1 cellular context compared by ENCODE assay signal in the genomic region with DNA sequence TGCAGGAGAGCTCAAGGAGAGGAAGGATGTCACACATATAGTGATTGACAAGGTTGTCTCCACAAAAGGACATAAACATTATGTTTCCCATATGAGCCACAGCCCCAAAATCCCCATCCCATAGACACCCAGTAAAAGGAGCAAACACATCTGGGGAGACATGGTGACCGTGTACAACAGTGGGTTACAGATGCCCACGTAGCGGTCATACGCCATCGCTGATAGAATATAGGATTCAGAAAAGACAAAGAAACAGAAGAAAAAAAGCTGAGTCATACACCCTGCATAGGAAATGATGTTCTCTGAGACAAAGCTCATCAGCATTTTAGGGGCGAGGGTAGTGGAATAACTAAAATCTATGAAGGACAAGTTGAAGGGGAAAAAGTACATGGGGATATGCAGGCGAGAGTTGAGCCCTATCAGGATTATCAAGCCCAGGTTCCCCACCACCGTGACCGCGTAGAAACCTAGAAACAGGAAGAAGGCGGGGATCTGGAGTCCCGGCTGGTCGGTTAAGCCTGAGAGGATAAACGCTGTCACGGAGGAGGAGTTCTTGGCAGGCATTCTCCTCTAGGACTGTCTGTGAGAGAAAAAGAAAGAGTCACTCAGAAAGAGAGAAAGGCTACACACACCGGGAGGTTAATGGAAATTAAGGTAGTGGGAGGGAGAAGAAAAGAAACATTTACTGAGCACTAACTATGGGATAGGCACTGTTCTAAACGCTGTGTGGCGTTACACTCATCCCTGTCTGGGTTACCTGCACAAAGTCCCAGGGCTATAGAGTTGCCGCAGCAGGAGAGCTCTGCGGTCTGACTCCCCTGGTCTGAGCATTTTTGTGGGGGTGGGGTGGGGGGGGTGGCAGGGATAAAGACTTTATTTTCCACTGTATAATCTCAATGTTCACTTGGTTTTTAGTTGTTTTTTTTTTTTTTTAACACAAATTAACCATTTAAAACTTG.
TF ChIP-seq lines count a peak whose summit lies in the region.

No MANE protein-coding gene starts in this region.

TF ChIP-seq in K562, 482 proteins besides CTCF, POLR2A, EP300 and RAD21 (continued from another document and continues in another):
- TF ChIP-seq, protein P1, sequence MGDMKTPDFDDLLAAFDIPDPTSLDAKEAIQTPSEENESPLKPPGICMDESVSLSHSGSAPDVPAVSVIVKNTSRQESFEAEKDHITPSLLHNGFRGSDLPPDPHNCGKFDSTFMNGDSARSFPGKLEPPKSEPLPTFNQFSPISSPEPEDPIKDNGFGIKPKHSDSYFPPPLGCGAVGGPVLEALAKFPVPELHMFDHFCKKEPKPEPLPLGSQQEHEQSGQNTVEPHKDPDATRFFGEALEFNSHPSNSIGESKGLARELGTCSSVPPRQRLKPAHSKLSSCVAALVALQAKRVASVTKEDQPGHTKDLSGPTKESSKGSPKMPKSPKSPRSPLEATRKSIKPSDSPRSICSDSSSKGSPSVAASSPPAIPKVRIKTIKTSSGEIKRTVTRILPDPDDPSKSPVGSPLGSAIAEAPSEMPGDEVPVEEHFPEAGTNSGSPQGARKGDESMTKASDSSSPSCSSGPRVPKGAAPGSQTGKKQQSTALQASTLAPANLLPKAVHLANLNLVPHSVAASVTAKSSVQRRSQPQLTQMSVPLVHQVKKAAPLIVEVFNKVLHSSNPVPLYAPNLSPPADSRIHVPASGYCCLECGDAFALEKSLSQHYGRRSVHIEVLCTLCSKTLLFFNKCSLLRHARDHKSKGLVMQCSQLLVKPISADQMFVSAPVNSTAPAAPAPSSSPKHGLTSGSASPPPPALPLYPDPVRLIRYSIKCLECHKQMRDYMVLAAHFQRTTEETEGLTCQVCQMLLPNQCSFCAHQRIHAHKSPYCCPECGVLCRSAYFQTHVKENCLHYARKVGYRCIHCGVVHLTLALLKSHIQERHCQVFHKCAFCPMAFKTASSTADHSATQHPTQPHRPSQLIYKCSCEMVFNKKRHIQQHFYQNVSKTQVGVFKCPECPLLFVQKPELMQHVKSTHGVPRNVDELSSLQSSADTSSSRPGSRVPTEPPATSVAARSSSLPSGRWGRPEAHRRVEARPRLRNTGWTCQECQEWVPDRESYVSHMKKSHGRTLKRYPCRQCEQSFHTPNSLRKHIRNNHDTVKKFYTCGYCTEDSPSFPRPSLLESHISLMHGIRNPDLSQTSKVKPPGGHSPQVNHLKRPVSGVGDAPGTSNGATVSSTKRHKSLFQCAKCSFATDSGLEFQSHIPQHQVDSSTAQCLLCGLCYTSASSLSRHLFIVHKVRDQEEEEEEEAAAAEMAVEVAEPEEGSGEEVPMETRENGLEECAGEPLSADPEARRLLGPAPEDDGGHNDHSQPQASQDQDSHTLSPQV (IDR thresholded peaks at IDR 0.05): 0 out of 2 replicates have a peak, but pooled peaks have one; percentile 28
- TF ChIP-seq GATAD2A (IDR thresholded peaks at IDR 0.05) (0 out of 2 replicates have a peak, but pooled peaks have one; percentile 43), SMARCE1 (IDR thresholded peaks at IDR 0.05) (peak; percentile 59; the same call in 1 of the 2 replicates), TOE1 (IDR thresholded peaks at IDR 0.05; ENCODE audit: borderline replicate concordance) (no peak), TOE1 (CRISPR knock-in tag; IDR thresholded peaks at IDR 0.05; ENCODE audit: borderline replicate concordance, low read depth) (no peak), ATF3 (IDR thresholded peaks at IDR 0.05) (peak; percentile 60), ATF3 (CRISPR knock-in tag; conservative IDR thresholded peaks at IDR 0.05) (no peak), ZNF583 (CRISPR knock-in tag; IDR thresholded peaks at IDR 0.05) (no peak), TFAM (CRISPR knock-in tag; conservative IDR thresholded peaks at IDR 0.05) (no peak), POLR2G (IDR thresholded peaks at IDR 0.05; ENCODE audit: low read depth, low read length) (no peak), ZNF449 (CRISPR knock-in tag; IDR thresholded peaks at IDR 0.05) (no peak), PHF20 (IDR thresholded peaks at IDR 0.05; ENCODE audit: partially characterized antibody) (no peak), ZNF197 (CRISPR knock-in tag; IDR thresholded peaks at IDR 0.05; ENCODE audit: low read depth) (no peak), THRB (CRISPR knock-in tag; conservative IDR thresholded peaks at IDR 0.05) (0 out of 2 replicates have a peak, but pooled peaks have one; percentile 50), NBN (IDR thresholded peaks at IDR 0.05; ENCODE audit: low read depth) (peak; percentile 55), ZNF165 (CRISPR knock-in tag; IDR thresholded peaks at IDR 0.05; ENCODE audit: borderline replicate concordance) (no peak), PKNOX1 (IDR thresholded peaks at IDR 0.05) (peak; percentile 75), NR0B1 (IDR thresholded peaks at IDR 0.05; ENCODE audit: partially characterized antibody) (no peak), HNRNPLL (IDR thresholded peaks at IDR 0.05; ENCODE audit: low read depth, low read length, poor library complexity, severe bottlenecking) (no peak), TRIM24 (IDR thresholded peaks at IDR 0.05) (peak in 1 of 2 experiments; percentile 53; a peak in 2 of 4 replicates), NFXL1 (CRISPR knock-in tag; IDR thresholded peaks at IDR 0.05) (no peak), NRF1 (conservative IDR thresholded peaks at IDR 0.05 in 1 of 2, IDR thresholded peaks at IDR 0.05 in 1 of 2) (0 out of 4 replicates have a peak, but pooled peaks of 1 of the 2 experiments have one; percentile 16), SRSF1 (IDR thresholded peaks at IDR 0.05; ENCODE audit: low read depth, low read length) (no peak)
- TF ChIP-seq, protein P2, sequence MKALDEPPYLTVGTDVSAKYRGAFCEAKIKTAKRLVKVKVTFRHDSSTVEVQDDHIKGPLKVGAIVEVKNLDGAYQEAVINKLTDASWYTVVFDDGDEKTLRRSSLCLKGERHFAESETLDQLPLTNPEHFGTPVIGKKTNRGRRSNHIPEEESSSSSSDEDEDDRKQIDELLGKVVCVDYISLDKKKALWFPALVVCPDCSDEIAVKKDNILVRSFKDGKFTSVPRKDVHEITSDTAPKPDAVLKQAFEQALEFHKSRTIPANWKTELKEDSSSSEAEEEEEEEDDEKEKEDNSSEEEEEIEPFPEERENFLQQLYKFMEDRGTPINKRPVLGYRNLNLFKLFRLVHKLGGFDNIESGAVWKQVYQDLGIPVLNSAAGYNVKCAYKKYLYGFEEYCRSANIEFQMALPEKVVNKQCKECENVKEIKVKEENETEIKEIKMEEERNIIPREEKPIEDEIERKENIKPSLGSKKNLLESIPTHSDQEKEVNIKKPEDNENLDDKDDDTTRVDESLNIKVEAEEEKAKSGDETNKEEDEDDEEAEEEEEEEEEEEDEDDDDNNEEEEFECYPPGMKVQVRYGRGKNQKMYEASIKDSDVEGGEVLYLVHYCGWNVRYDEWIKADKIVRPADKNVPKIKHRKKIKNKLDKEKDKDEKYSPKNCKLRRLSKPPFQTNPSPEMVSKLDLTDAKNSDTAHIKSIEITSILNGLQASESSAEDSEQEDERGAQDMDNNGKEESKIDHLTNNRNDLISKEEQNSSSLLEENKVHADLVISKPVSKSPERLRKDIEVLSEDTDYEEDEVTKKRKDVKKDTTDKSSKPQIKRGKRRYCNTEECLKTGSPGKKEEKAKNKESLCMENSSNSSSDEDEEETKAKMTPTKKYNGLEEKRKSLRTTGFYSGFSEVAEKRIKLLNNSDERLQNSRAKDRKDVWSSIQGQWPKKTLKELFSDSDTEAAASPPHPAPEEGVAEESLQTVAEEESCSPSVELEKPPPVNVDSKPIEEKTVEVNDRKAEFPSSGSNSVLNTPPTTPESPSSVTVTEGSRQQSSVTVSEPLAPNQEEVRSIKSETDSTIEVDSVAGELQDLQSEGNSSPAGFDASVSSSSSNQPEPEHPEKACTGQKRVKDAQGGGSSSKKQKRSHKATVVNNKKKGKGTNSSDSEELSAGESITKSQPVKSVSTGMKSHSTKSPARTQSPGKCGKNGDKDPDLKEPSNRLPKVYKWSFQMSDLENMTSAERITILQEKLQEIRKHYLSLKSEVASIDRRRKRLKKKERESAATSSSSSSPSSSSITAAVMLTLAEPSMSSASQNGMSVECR (CRISPR knock-in tag; IDR thresholded peaks at IDR 0.05): no peak
- TF ChIP-seq, protein P3, sequence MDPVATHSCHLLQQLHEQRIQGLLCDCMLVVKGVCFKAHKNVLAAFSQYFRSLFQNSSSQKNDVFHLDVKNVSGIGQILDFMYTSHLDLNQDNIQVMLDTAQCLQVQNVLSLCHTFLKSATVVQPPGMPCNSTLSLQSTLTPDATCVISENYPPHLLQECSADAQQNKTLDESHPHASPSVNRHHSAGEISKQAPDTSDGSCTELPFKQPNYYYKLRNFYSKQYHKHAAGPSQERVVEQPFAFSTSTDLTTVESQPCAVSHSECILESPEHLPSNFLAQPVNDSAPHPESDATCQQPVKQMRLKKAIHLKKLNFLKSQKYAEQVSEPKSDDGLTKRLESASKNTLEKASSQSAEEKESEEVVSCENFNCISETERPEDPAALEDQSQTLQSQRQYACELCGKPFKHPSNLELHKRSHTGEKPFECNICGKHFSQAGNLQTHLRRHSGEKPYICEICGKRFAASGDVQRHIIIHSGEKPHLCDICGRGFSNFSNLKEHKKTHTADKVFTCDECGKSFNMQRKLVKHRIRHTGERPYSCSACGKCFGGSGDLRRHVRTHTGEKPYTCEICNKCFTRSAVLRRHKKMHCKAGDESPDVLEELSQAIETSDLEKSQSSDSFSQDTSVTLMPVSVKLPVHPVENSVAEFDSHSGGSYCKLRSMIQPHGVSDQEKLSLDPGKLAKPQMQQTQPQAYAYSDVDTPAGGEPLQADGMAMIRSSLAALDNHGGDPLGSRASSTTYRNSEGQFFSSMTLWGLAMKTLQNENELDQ (CRISPR knock-in tag; IDR thresholded peaks at IDR 0.05; ENCODE audit: borderline replicate concordance): no peak
- TF ChIP-seq, protein P4, sequence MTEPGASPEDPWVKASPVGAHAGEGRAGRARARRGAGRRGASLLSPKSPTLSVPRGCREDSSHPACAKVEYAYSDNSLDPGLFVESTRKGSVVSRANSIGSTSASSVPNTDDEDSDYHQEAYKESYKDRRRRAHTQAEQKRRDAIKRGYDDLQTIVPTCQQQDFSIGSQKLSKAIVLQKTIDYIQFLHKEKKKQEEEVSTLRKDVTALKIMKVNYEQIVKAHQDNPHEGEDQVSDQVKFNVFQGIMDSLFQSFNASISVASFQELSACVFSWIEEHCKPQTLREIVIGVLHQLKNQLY (CRISPR knock-in tag; conservative IDR thresholded peaks at IDR 0.05): no peak
- TF ChIP-seq, protein P5, sequence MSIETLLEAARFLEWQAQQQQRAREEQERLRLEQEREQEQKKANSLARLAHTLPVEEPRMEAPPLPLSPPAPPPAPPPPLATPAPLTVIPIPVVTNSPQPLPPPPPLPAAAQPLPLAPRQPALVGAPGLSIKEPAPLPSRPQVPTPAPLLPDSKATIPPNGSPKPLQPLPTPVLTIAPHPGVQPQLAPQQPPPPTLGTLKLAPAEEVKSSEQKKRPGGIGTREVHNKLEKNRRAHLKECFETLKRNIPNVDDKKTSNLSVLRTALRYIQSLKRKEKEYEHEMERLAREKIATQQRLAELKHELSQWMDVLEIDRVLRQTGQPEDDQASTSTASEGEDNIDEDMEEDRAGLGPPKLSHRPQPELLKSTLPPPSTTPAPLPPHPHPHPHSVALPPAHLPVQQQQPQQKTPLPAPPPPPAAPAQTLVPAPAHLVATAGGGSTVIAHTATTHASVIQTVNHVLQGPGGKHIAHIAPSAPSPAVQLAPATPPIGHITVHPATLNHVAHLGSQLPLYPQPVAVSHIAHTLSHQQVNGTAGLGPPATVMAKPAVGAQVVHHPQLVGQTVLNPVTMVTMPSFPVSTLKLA (conservative IDR thresholded peaks at IDR 0.05): peak in 1 of 2 experiments; percentile 58; a peak in 2 of 4 replicates
